ENCODE assay signal across 18 cellular contexts in genomic region chr3:181735921-181736320, GRCh38. TPM values are rescaled to one million over a fixed set of nuclear protein-coding genes. Genes with fewer than 3 reads are reported as not detected.
"Had no signal": no experiment of that assay in that cellular context is flagged by ENCODE, and none has a peak within 500 bp of the region (broad histone marks: within the 10 kb centered on the region; RNA-seq: fewer than 3 reads in every experiment).

No MANE protein-coding gene starts in this region.

- H3K27ac Mint-ChIP-seq: activated naive CD4-positive, alpha-beta T cell treated with anti-CD3 and anti-CD28 coated beads for 36 hours; activated T-helper 2 cell treated with anti-CD3 and anti-CD28 coated beads, Interferon-gamma antibody, Interleukin-2, Interleukin-4, amounts not matched to agents 10 μg/mL and 5 μg/mL and 100 μg/mL, durations not matched to agents 14 hours and 24 hours and 36 hours; nephron; stimulated activated effector memory CD8-positive, alpha-beta T cell treated with anti-CD3 and anti-CD28 coated beads, Interleukin-12 subunit alpha, Interleukin-12 subunit beta, amount 100 ng/mL, for 72 hours had no signal

- H3K27me3 ChIP-seq: vagina had no signal

- DNase-seq: activated CD4-positive, alpha-beta T cell treated with anti-CD3 and anti-CD28 coated beads for 1 hour; activated CD4-positive, alpha-beta T cell treated with anti-CD3 and anti-CD28 coated beads, Interleukin-2, amount 50 U/mL, for 48 hours; activated naive CD4-positive, alpha-beta T cell treated with anti-CD3 and anti-CD28 coated beads for 36 hours; activated T-cell treated with anti-CD3 and anti-CD28 coated beads, Interleukin-2, amount 50 U/mL, for 1 hour; cortex of kidney; effector memory CD4-positive, alpha-beta T cell; foreskin melanocyte; lower lobe of right lung; T-helper 1 cell; T1000; tibial artery had no signal

- H3K4me1 Mint-ChIP-seq: central memory CD8-positive, alpha-beta T cell; nephron; stimulated activated effector memory CD8-positive, alpha-beta T cell treated with anti-CD3 and anti-CD28 coated beads, Interleukin-12 subunit alpha, Interleukin-12 subunit beta, amount 100 ng/mL, for 72 hours had no signal

- H3K9me3 Mint-ChIP-seq: activated naive CD4-positive, alpha-beta T cell treated with anti-CD3 and anti-CD28 coated beads for 36 hours; activated T-helper 2 cell treated with anti-CD3 and anti-CD28 coated beads, Interferon-gamma antibody, Interleukin-2, Interleukin-4, amounts not matched to agents 10 μg/mL and 5 μg/mL and 100 μg/mL, durations not matched to agents 14 hours and 24 hours and 36 hours; nephron; stimulated activated effector memory CD8-positive, alpha-beta T cell treated with anti-CD3 and anti-CD28 coated beads, Interleukin-12 subunit alpha, Interleukin-12 subunit beta, amount 100 ng/mL, for 72 hours had no signal

- H3K9me3 ChIP-seq: lower lobe of right lung, tibial artery, vagina had no signal

- ATAC-seq: lower lobe of right lung; stimulated activated effector memory CD8-positive, alpha-beta T cell treated with anti-CD3 and anti-CD28 coated beads, Interleukin-12 subunit alpha, Interleukin-12 subunit beta, amount 100 ng/mL, for 72 hours had no signal

- H3K4me1 ChIP-seq: lower lobe of right lung, tibial artery, vagina had no signal

- H3K4me3 Mint-ChIP-seq: activated naive CD4-positive, alpha-beta T cell treated with anti-CD3 and anti-CD28 coated beads for 36 hours; central memory CD8-positive, alpha-beta T cell; nephron; stimulated activated effector memory CD8-positive, alpha-beta T cell treated with anti-CD3 and anti-CD28 coated beads, Interleukin-12 subunit alpha, Interleukin-12 subunit beta, amount 100 ng/mL, for 72 hours had no signal

- H3K36me3 Mint-ChIP-seq: stimulated activated effector memory CD8-positive, alpha-beta T cell treated with anti-CD3 and anti-CD28 coated beads, Interleukin-12 subunit alpha, Interleukin-12 subunit beta, amount 100 ng/mL, for 72 hours had no signal

- H3K27ac ChIP-seq: epithelial cell of prostate, lower lobe of right lung, tibial artery, vagina had no signal

- H3K4me3 ChIP-seq: lower lobe of right lung, tibial artery, vagina had no signal

- H3K36me3 ChIP-seq: lower lobe of right lung, tibial artery, vagina had no signal

RNA-seq across cellular contexts. Expression of gene SOX2, which starts 24.2 kb away (rescaled TPM):
- total RNA-seq: activated naive CD4-positive, alpha-beta T cell treated with anti-CD3 and anti-CD28 coated beads for 36 hours; activated T-helper 2 cell treated with anti-CD3 and anti-CD28 coated beads, Interferon-gamma antibody, Interleukin-2, Interleukin-4, amounts not matched to agents 10 μg/mL and 5 μg/mL and 100 μg/mL, durations not matched to agents 14 hours and 24 hours and 36 hours; fibroblast of lung had no signal
- polyA plus RNA-seq: fibroblast of lung had no signal
